1 cellular context compared by ENCODE assay signal in the genomic region with DNA sequence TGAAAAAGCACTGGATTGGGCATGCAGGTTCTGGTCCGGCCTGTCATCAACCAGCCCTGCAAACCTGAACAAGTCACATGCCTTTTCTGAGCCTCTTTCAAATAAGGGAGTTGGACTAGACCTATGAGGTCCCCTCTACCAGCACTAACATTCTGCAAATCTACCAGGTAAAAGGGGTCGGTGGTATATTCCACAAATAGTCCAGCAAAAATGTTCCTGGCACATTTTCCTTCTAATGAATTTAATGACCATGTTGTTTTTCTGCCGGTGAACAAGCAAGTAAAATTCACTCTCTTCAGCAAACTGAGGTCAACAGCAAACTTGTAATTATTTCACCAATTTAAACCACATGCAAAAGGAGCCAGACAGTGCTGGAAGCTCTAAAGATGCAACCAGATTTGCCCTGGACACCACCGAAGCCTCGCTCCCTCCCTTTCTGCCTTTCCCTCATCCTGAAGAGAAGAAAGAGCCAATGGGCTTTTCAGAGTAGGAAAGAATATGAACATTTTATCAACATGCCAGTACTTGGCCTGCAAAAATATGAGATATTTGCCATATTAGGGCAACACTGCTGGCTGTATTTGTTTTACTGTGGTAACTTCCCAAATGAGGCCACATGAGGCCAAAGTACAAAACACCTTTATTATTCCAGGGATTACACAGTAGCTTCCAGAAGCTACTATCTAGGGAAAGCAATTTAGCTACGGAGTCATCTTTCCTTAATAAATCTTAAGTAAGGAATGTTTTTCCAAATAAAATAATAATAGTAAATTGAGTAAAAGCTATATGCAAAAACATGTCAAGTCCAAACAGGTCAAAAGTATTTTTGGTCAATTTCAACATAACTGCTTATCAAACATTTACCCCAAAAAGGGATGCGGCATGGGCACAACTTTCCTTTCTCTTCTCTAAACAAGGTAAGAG.
TF ChIP-seq lines count a peak whose summit lies in the region.

No MANE protein-coding gene starts in this region.

TF ChIP-seq in HepG2, 621 proteins besides CTCF, POLR2A, EP300 and RAD21 (continued from another document and continues in another):
- TF ChIP-seq ZNF543 (CRISPR knock-in tag; IDR thresholded peaks at IDR 0.05) (peak; percentile 64; the same call in 1 of the 2 replicates), PHF21A (CRISPR knock-in tag; IDR thresholded peaks at IDR 0.05) (peak; percentile 87), ZNF556 (CRISPR knock-in tag; IDR thresholded peaks at IDR 0.05; ENCODE audit: borderline replicate concordance) (0 out of 2 replicates have a peak, but pooled peaks have one; percentile 78), SMC3 (IDR thresholded peaks at IDR 0.05; ENCODE audit: low read length) (peak; percentile 46), KAT8 (CRISPR knock-in tag; IDR thresholded peaks at IDR 0.05) (peak; percentile 63; the same call in 1 of the 2 replicates), ELF4 (CRISPR knock-in tag; IDR thresholded peaks at IDR 0.05; ENCODE audit: borderline replicate concordance) (peak; percentile 38; the same call in 1 of the 2 replicates), RCOR2 (CRISPR knock-in tag; IDR thresholded peaks at IDR 0.05) (peak; percentile 93), SOX5 (CRISPR knock-in tag; IDR thresholded peaks at IDR 0.05; ENCODE audit: borderline replicate concordance) (peak; percentile 82; the same call in 1 of the 2 replicates), FOXJ3 (CRISPR knock-in tag; IDR thresholded peaks at IDR 0.05; ENCODE audit: borderline replicate concordance) (peak; percentile 78; the same call in 1 of the 2 replicates), CREM (IDR thresholded peaks at IDR 0.05) (peak; percentile 74), CREM (CRISPR knock-in tag; IDR thresholded peaks at IDR 0.05) (no peak), MIER3 (CRISPR knock-in tag; IDR thresholded peaks at IDR 0.05; ENCODE audit: borderline replicate concordance) (peak; percentile 90; the same call in 1 of the 2 replicates), PHB2 (IDR thresholded peaks at IDR 0.05; ENCODE audit: partially characterized antibody) (no peak), ZBTB21 (CRISPR knock-in tag; IDR thresholded peaks at IDR 0.05) (peak; percentile 38; the same call in 1 of the 2 replicates), HHEX (CRISPR knock-in tag; IDR thresholded peaks at IDR 0.05) (0 out of 2 replicates have a peak, but pooled peaks have one; percentile 35), HMG20A (CRISPR knock-in tag; IDR thresholded peaks at IDR 0.05; ENCODE audit: borderline replicate concordance) (peak; percentile 91; the same call in 1 of the 2 replicates), ZBTB3 (CRISPR knock-in tag; IDR thresholded peaks at IDR 0.05; ENCODE audit: borderline replicate concordance, low read depth) (0 out of 2 replicates have a peak, but pooled peaks have one; percentile 73), HDAC1 (CRISPR knock-in tag; IDR thresholded peaks at IDR 0.05) (no peak), IKZF1 (IDR thresholded peaks at IDR 0.05) (no peak), RARA (CRISPR knock-in tag; IDR thresholded peaks at IDR 0.05) (peak; percentile 76), CBX2 (IDR thresholded peaks at IDR 0.05; ENCODE audit: low read depth, low read length) (no peak), CBX2 (CRISPR knock-in tag; IDR thresholded peaks at IDR 0.05; ENCODE audit: low read depth) (0 out of 2 replicates have a peak, but pooled peaks have one; percentile 38), CEBPG (CRISPR knock-in tag; IDR thresholded peaks at IDR 0.05) (peak; percentile 86), ZBTB42 (CRISPR knock-in tag; IDR thresholded peaks at IDR 0.05) (no peak)
- TF ChIP-seq, protein P1, sequence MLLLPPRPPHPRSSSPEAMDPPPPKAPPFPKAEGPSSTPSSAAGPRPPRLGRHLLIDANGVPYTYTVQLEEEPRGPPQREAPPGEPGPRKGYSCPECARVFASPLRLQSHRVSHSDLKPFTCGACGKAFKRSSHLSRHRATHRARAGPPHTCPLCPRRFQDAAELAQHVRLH (CRISPR knock-in tag; IDR thresholded peaks at IDR 0.05; ENCODE audit: borderline replicate concordance, low read depth): peak; percentile 43; the same call in 1 of the 2 replicates
- TF ChIP-seq, protein P2, sequence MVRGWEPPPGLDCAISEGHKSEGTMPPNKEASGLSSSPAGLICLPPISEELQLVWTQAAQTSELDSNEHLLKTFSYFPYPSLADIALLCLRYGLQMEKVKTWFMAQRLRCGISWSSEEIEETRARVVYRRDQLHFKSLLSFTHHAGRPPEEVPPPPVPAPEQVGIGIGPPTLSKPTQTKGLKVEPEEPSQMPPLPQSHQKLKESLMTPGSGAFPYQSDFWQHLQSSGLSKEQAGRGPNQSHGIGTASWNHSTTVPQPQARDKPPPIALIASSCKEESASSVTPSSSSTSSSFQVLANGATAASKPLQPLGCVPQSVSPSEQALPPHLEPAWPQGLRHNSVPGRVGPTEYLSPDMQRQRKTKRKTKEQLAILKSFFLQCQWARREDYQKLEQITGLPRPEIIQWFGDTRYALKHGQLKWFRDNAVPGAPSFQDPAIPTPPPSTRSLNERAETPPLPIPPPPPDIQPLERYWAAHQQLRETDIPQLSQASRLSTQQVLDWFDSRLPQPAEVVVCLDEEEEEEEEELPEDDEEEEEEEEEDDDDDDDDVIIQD (CRISPR knock-in tag; IDR thresholded peaks at IDR 0.05; ENCODE audit: low read depth): peak; percentile 98
- TF ChIP-seq, protein P3, sequence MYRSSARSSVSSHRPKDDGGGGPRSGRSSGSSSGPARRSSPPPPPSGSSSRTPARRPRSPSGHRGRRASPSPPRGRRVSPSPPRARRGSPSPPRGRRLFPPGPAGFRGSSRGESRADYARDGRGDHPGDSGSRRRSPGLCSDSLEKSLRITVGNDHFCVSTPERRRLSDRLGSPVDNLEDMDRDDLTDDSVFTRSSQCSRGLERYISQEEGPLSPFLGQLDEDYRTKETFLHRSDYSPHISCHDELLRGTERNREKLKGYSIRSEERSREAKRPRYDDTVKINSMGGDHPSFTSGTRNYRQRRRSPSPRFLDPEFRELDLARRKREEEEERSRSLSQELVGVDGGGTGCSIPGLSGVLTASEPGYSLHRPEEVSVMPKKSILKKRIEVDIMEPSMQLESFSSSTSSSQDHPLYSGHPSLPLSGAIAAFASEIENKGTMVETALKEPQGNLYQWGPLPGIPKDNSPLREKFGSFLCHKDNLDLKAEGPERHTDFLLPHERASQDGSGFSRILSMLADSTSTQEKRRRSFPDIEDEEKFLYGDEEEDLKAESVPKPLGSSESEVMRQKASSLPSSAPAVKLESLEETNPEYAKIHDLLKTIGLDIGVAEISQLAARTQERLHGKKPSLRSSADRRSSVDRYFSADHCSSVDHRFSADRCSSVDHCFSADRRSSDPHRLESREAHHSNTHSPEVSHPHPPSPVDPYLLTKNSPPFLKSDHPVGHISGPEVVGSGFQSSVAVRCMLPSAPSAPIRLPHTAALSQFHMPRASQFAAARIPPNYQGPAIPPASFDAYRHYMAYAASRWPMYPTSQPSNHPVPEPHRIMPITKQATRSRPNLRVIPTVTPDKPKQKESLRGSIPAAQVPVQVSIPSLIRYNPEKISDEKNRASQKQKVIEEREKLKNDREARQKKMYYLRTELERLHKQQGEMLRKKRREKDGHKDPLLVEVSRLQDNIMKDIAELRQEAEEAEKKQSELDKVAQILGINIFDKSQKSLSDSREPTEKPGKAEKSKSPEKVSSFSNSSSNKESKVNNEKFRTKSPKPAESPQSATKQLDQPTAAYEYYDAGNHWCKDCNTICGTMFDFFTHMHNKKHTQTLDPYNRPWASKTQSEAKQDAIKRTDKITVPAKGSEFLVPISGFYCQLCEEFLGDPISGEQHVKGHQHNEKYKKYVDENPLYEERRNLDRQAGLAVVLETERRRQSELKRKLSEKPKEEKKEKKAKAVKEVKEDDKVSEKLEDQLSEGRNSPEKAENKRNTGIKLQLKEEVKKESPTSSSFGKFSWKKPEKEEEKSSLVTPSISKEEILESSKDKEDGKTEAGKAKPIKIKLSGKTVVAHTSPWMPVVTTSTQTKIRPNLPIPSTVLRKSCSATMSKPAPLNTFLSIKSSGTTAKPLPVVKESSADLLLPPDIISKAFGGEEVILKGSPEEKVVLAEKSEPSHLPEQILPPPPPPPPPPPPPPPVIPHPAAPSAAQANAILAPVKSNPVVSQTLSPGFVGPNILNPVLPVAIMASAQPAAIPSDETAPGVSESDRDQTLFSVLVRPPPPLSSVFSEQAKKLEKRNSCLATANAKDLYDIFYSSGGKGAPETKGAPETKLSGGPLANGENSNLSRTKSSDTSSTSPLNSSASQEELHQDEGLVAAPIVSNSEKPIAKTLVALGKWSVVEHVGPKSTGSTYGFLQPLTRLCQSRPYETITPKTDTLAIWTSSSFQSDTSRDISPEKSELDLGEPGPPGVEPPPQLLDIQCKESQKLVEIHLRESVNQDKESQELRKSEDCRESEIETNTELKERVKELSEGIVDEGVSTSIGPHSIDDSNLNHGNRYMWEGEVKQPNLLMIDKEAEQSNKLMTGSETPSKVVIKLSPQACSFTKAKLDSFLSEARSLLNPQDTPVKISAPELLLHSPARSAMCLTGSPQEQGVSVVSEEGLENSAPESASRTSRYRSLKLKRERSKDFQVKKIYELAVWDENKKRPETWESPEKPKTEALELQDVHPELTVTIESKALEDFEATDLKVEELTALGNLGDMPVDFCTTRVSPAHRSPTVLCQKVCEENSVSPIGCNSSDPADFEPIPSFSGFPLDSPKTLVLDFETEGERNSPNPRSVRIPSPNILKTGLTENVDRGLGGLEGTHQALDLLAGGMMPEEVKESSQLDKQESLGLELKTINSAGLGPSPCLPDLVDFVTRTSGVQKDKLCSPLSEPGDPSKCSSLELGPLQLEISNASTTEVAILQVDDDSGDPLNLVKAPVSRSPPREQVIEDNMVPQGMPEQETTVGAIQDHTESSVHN (CRISPR knock-in tag; IDR thresholded peaks at IDR 0.05): 0 out of 2 replicates have a peak, but pooled peaks have one; percentile 58
- TF ChIP-seq, protein P4, sequence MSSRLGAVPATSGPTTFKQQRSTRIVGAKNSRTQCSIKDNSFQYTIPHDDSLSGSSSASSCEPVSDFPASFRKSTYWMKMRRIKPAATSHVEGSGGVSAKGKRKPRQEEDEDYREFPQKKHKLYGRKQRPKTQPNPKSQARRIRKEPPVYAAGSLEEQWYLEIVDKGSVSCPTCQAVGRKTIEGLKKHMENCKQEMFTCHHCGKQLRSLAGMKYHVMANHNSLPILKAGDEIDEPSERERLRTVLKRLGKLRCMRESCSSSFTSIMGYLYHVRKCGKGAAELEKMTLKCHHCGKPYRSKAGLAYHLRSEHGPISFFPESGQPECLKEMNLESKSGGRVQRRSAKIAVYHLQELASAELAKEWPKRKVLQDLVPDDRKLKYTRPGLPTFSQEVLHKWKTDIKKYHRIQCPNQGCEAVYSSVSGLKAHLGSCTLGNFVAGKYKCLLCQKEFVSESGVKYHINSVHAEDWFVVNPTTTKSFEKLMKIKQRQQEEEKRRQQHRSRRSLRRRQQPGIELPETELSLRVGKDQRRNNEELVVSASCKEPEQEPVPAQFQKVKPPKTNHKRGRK (CRISPR knock-in tag; IDR thresholded peaks at IDR 0.05): peak; percentile 59; the same call in 1 of the 2 replicates
- TF ChIP-seq, protein P5, sequence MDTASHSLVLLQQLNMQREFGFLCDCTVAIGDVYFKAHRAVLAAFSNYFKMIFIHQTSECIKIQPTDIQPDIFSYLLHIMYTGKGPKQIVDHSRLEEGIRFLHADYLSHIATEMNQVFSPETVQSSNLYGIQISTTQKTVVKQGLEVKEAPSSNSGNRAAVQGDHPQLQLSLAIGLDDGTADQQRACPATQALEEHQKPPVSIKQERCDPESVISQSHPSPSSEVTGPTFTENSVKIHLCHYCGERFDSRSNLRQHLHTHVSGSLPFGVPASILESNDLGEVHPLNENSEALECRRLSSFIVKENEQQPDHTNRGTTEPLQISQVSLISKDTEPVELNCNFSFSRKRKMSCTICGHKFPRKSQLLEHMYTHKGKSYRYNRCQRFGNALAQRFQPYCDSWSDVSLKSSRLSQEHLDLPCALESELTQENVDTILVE (CRISPR knock-in tag; IDR thresholded peaks at IDR 0.05): peak; percentile 77; the same call in 1 of the 2 replicates
- TF ChIP-seq, protein P6, sequence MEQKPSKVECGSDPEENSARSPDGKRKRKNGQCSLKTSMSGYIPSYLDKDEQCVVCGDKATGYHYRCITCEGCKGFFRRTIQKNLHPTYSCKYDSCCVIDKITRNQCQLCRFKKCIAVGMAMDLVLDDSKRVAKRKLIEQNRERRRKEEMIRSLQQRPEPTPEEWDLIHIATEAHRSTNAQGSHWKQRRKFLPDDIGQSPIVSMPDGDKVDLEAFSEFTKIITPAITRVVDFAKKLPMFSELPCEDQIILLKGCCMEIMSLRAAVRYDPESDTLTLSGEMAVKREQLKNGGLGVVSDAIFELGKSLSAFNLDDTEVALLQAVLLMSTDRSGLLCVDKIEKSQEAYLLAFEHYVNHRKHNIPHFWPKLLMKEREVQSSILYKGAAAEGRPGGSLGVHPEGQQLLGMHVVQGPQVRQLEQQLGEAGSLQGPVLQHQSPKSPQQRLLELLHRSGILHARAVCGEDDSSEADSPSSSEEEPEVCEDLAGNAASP (CRISPR knock-in tag; IDR thresholded peaks at IDR 0.05; ENCODE audit: borderline replicate concordance): peak; percentile 97
- TF ChIP-seq, protein P7, sequence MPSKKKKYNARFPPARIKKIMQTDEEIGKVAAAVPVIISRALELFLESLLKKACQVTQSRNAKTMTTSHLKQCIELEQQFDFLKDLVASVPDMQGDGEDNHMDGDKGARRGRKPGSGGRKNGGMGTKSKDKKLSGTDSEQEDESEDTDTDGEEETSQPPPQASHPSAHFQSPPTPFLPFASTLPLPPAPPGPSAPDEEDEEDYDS (CRISPR knock-in tag; IDR thresholded peaks at IDR 0.05): peak; percentile 71
- TF ChIP-seq, protein P8, sequence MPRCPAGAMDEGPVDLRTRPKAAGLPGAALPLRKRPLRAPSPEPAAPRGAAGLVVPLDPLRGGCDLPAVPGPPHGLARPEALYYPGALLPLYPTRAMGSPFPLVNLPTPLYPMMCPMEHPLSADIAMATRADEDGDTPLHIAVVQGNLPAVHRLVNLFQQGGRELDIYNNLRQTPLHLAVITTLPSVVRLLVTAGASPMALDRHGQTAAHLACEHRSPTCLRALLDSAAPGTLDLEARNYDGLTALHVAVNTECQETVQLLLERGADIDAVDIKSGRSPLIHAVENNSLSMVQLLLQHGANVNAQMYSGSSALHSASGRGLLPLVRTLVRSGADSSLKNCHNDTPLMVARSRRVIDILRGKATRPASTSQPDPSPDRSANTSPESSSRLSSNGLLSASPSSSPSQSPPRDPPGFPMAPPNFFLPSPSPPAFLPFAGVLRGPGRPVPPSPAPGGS (CRISPR knock-in tag; IDR thresholded peaks at IDR 0.05): 0 out of 2 replicates have a peak, but pooled peaks have one; percentile 10
- TF ChIP-seq, protein P9, sequence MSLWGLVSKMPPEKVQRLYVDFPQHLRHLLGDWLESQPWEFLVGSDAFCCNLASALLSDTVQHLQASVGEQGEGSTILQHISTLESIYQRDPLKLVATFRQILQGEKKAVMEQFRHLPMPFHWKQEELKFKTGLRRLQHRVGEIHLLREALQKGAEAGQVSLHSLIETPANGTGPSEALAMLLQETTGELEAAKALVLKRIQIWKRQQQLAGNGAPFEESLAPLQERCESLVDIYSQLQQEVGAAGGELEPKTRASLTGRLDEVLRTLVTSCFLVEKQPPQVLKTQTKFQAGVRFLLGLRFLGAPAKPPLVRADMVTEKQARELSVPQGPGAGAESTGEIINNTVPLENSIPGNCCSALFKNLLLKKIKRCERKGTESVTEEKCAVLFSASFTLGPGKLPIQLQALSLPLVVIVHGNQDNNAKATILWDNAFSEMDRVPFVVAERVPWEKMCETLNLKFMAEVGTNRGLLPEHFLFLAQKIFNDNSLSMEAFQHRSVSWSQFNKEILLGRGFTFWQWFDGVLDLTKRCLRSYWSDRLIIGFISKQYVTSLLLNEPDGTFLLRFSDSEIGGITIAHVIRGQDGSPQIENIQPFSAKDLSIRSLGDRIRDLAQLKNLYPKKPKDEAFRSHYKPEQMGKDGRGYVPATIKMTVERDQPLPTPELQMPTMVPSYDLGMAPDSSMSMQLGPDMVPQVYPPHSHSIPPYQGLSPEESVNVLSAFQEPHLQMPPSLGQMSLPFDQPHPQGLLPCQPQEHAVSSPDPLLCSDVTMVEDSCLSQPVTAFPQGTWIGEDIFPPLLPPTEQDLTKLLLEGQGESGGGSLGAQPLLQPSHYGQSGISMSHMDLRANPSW (CRISPR knock-in tag; IDR thresholded peaks at IDR 0.05; ENCODE audit: borderline replicate concordance): peak; percentile 52; the same call in 1 of the 2 replicates
